1 cellular context compared by ENCODE assay signal in genomic region chr17:80619535-80620235, GRCh38.
TF ChIP-seq lines count a peak whose summit lies in the region.

No MANE protein-coding gene starts in this region.

TF ChIP-seq in GM23338, 12 proteins besides CTCF, POLR2A, EP300 and RAD21 (continued from another document):
- no peak for TF ChIP-seq REST (IDR thresholded peaks at IDR 0.05; ENCODE audit: unreplicated experiment)
- TF ChIP-seq STAT1 (IDR thresholded peaks at IDR 0.05; ENCODE audit: unreplicated experiment), result no peak
- TF ChIP-seq ZNF462 (CRISPR knock-in tag; IDR thresholded peaks at IDR 0.05), result no peak
- no peak for TF ChIP-seq POLR2AphosphoS5 (IDR thresholded peaks at IDR 0.05; ENCODE audit: low read depth)
- no peak for TF ChIP-seq JUNB (IDR thresholded peaks at IDR 0.05; ENCODE audit: unreplicated experiment)
- no peak for TF ChIP-seq CREB1 (CRISPR knock-in tag; IDR thresholded peaks at IDR 0.05; ENCODE audit: low read depth)
- no peak for TF ChIP-seq ZNF114 (CRISPR knock-in tag; IDR thresholded peaks at IDR 0.05)
- no peak for TF ChIP-seq ZNF331 (CRISPR knock-in tag; IDR thresholded peaks at IDR 0.05; ENCODE audit: low read depth)
- no peak for TF ChIP-seq EZH2 (IDR thresholded peaks at IDR 0.05; ENCODE audit: low read depth, unreplicated experiment)
- no peak for TF ChIP-seq NANOG (IDR thresholded peaks at IDR 0.05; ENCODE audit: borderline replicate concordance)
